ENCODE assay signal across 17 cellular contexts in the genomic region with DNA sequence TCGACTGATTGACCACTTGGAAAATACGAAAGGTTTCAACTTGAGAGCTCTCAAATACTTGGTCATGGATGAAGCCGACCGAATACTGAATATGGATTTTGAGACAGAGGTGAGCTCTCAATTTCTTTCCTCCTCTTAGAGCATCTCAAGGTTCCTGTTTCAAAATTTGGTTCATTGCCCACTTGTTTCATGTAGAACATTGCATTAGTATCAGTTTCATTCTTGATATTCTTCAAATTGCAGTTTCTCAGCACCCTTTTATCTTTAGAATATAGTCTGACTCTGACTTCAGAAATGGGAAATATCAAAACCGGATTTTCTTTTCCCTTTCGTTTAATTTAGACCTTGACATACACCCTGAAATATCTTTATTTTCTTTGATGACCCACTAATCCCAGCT. TPM values are rescaled to one million over a fixed set of nuclear protein-coding genes. Genes with fewer than 3 reads are reported as not detected.
DNase-seq lines count a peak whose midpoint lies in the region; ATAC-seq, FAIRE-seq and TF ChIP-seq lines count a peak whose summit lies in the region.
"Had no signal": no experiment of that assay in that cellular context is flagged by ENCODE, and none has a peak within 500 bp of the region (broad histone marks: within the 10 kb centered on the region; RNA-seq: fewer than 3 reads in every experiment).

No MANE protein-coding gene starts in this region.

- no peak for TF ChIP-seq CTCF in endothelial cell of umbilical vein (IDR thresholded peaks at IDR 0.05; ENCODE audit: extremely low read depth in 1 of 2, insufficient read depth in 1 of 2, low read depth in 1 of 2, low read length in 2 of 2)

- FAIRE-seq in endothelial cell of umbilical vein (lab: Jason Lieb, UNC): no peak
- FAIRE-seq: H54 had no signal

- no peak for TF ChIP-seq POLR2A in endothelial cell of umbilical vein (IDR thresholded peaks at IDR 0.05; ENCODE audit: low read depth, low read length)

- H3K27me3 ChIP-seq in endothelial cell of umbilical vein (ENCODE audit: control insufficient read depth in 2 of 2, insufficient read depth in 2 of 2, low read length in 2 of 2): no peaks in the 10 kb centered on the region
- H3K27me3 ChIP-seq in right cardiac atrium (ENCODE audit: control insufficient read depth, insufficient read depth): no peaks in the 10 kb centered on the region
- H3K27me3 ChIP-seq: adrenal gland, foreskin keratinocyte, right lobe of liver had no signal

- H3K9me3 ChIP-seq in endothelial cell of umbilical vein (replicated peaks; ENCODE audit: control insufficient read depth, insufficient read depth, low read length) (no peaks in the 10 kb centered on the region), right cardiac atrium (ENCODE audit: control insufficient read depth, low read length) (no peaks in the 10 kb centered on the region)
- H3K9me3 ChIP-seq: adrenal gland, right lobe of liver had no signal

- peaks cover 34% of the 10 kb centered on the region for H3K79me2 ChIP-seq in endothelial cell of umbilical vein (ENCODE audit: control insufficient read depth, insufficient read depth, low read length)

- WGBS in right cardiac atrium: 92% methylated on average over 6 of the region's 6 CpGs

- CTCF ChIA-PET in endothelial cell of umbilical vein (lab: Charles Lee): interaction anchor here (0.8 to 5.3 kb wide), 4 partner anchors 8 to 83 kb away, joined by 3 to 25 read pairs (median 4); partner anchors contain the start of gene DDX47

- no TSS peak for BruUV-seq in endothelial cell of umbilical vein (replicated peaks; lab: Mats Ljungman, UMichigan)

- H3K4me1 ChIP-seq in endothelial cell of umbilical vein (ENCODE audit: control insufficient read depth, extremely low read depth, insufficient read depth, low read length): peaks cover 46% of the 10 kb centered on the region
- peaks cover 2% of the 10 kb centered on the region for H3K4me1 ChIP-seq in right cardiac atrium (ENCODE audit: control insufficient read depth, insufficient read depth, low read length)
- H3K4me1 ChIP-seq: right lobe of liver had no signal

- H3K36me3 ChIP-seq in endothelial cell of umbilical vein (ENCODE audit: control insufficient read depth in 2 of 2, extremely low read depth in 1 of 2, insufficient read depth in 2 of 2, low read length in 2 of 2): peaks cover 14 to 41% of the 10 kb centered on the region in 2 experiments

- H4K20me1 ChIP-seq in endothelial cell of umbilical vein (replicated peaks; ENCODE audit: control insufficient read depth, extremely low read depth, insufficient read depth, low read length): no peaks in the 10 kb centered on the region

- H3K4me3 ChIP-seq in endothelial cell of umbilical vein (replicated peaks in 1 of 3; ENCODE audit: insufficient read depth in 1 of 3, low read depth in 1 of 3, low read length in 3 of 3) (no peak overlapping the region), right cardiac atrium (ENCODE audit: low read length) (no peak overlapping the region)
- H3K4me3 ChIP-seq: adrenal gland, right lobe of liver had no signal

- intact Hi-C loops in endothelial cell of umbilical vein (cut with micrococcal nuclease) (loop anchor here (5.0 kb wide), 1 partner anchor 275 kb away; no protein-coding TSS in a partner anchor), right cardiac atrium (cut with DNase I) (no loop called here)

- H3K27ac ChIP-seq in endothelial cell of umbilical vein (ENCODE audit: insufficient read depth, low read depth, low read length) (peak overlapping the region; percentile 98), right cardiac atrium (ENCODE audit: low read length) (no peak overlapping the region)
- H3K27ac ChIP-seq: adrenal gland, foreskin keratinocyte, right lobe of liver, VCaP had no signal

- no peak overlapping the region for H3K4me2 ChIP-seq in endothelial cell of umbilical vein (ENCODE audit: insufficient read depth, low read length)

- DNase-seq in endothelial cell of umbilical vein (ENCODE audit: low read depth, low spot score): no peak
- no peak for DNase-seq in right cardiac atrium
- DNase-seq in NAMALWA (ENCODE audit: low spot score): no peak
- no peak for DNase-seq in NCI-H2081 treated with DMSO at 0.1 percent for 48 hours (lab: John Stamatoyannopoulos, UW)
- DNase-seq in NCI-H1048 (lab: John Stamatoyannopoulos, UW): no peak
- DNase-seq: activated CD8-positive, alpha-beta memory T cell treated with anti-CD3 and anti-CD28 coated beads, Interleukin-2, amount 10 ng/mL, durations not matched to agents 7 days and 5 days; adrenal gland; CD4-positive, CD25-positive, alpha-beta regulatory T cell; foreskin keratinocyte; naive B cell; NCI-H1436 treated with DMSO at 0.1 percent for 48 hours; right lobe of liver had no signal

- dilution Hi-C loops in endothelial cell of umbilical vein (cut with MboI; ENCODE audit: extremely low pct_ligation_motif_present, low sequenced_read_pairs): no loop called here

- peak; percentile 61 for ATAC-seq in GM18858 (IDR thresholded peaks at IDR 0.05; ENCODE audit: unreplicated experiment)
- ATAC-seq in GM21528 (IDR thresholded peaks at IDR 0.05; ENCODE audit: low FRiP score, unreplicated experiment): peak; percentile 66
- ATAC-seq in HG03095 (IDR thresholded peaks at IDR 0.05; ENCODE audit: unreplicated experiment): peak; percentile 60
- no peak for ATAC-seq in right cardiac atrium
- ATAC-seq: activated CD8-positive, alpha-beta memory T cell treated with anti-CD3 and anti-CD28 coated beads, Interleukin-2, amount 10 ng/mL, durations not matched to agents 7 days and 5 days; foreskin keratinocyte; right lobe of liver had no signal

- POLR2A ChIA-PET in endothelial cell of umbilical vein (lab: Charles Lee): no interaction called here

- H2AFZ ChIP-seq in endothelial cell of umbilical vein (ENCODE audit: low read depth, low read length): no peak overlapping the region

- H3K9me1 ChIP-seq in endothelial cell of umbilical vein (replicated peaks; ENCODE audit: control insufficient read depth, extremely low read depth, insufficient read depth, low read length): no peaks in the 10 kb centered on the region

- peak overlapping the region; percentile 87 for H3K9ac ChIP-seq in endothelial cell of umbilical vein (replicated peaks; ENCODE audit: extremely low read depth, insufficient read depth, low read length)

TF ChIP-seq in endothelial cell of umbilical vein, 7 proteins besides CTCF, POLR2A, EP300 and RAD21:
- no peak for TF ChIP-seq EZH2 (IDR thresholded peaks at IDR 0.05; ENCODE audit: borderline replicate concordance, low read depth, low read length, severe bottlenecking)

RNA-seq across cellular contexts. Expression of gene DDX47, which starts 8.8 kb away (rescaled TPM):
- total RNA-seq in endothelial cell of umbilical vein (74.6 and 75.2 TPM in 2 replicates), right cardiac atrium (10 to 100 TPM; 31.9 to 33.3 (median 32.6) TPM)
- polyA plus RNA-seq in endothelial cell of umbilical vein (52.5 and 73.4 TPM in 2 replicates), right cardiac atrium (23.0 TPM)
- polyA plus RNA-seq in endothelial cell of umbilical vein (2011; cell fraction: cytosol; rRNA removed): 71.1 and 74.7 TPM in 2 replicates
- 190 and 261 TPM in 2 replicates for polyA plus RNA-seq in endothelial cell of umbilical vein (2011; cell fraction: nucleus; rRNA removed)
- polyA plus RNA-seq in endothelial cell of umbilical vein (2012): 71.0 and 96.4 TPM in 2 replicates
- 51.8 and 75.8 TPM in 2 replicates for polyA minus RNA-seq in endothelial cell of umbilical vein
- polyA minus RNA-seq in endothelial cell of umbilical vein (2011; cell fraction: cytosol; rRNA and poly(A)+ RNA removed): 33.4 TPM
- polyA minus RNA-seq in endothelial cell of umbilical vein (2011; cell fraction: nucleus; rRNA and poly(A)+ RNA removed): 80.8 and 105 TPM in 2 replicates

RNA-seq across cellular contexts. Expression of gene APOLD1, which starts 36.5 kb away (rescaled TPM):
- 5.3 and 6.0 TPM in 2 replicates for total RNA-seq in endothelial cell of umbilical vein
- 3.3 and 3.7 TPM in 2 replicates for polyA plus RNA-seq in endothelial cell of umbilical vein
- 3.6 and 4.2 TPM in 2 replicates for polyA plus RNA-seq in endothelial cell of umbilical vein (2011; cell fraction: cytosol; rRNA removed)
- 8.6 and 9.6 TPM in 2 replicates for polyA plus RNA-seq in endothelial cell of umbilical vein (2011; cell fraction: nucleus; rRNA removed)
- polyA plus RNA-seq in endothelial cell of umbilical vein (2012): 4.7 and 6.3 TPM in 2 replicates
- polyA minus RNA-seq in endothelial cell of umbilical vein: 5.0 and 5.7 TPM in 2 replicates
- polyA minus RNA-seq in endothelial cell of umbilical vein (2011; cell fraction: cytosol; rRNA and poly(A)+ RNA removed): 0.72 TPM
- polyA minus RNA-seq in endothelial cell of umbilical vein (2011; cell fraction: nucleus; rRNA and poly(A)+ RNA removed): 14.3 and 15.0 TPM in 2 replicates
- total RNA-seq in right cardiac atrium: 10 to 100 TPM; 15.0 to 43.0 (median 16.6) TPM
- polyA plus RNA-seq in right cardiac atrium: 20.9 TPM

Comparison
In these comparisons a context has a peak if more than half of its experiments do, and no peak if none do; other contexts are left out.
1. ATAC-seq: peak in GM18858 (single experiment), GM21528 (single experiment) and HG03095 (single experiment); none in right cardiac atrium (0 of 2).